20 cellular contexts compared by ENCODE assay signal in genomic region chr3:161607056-161607455, GRCh38.
"Had no signal": no experiment of that assay in that cellular context is flagged by ENCODE, and none has a peak within 500 bp of the region (broad histone marks: within the 10 kb centered on the region; RNA-seq: fewer than 3 reads in every experiment).

No MANE protein-coding gene starts in this region.

- H2AFZ ChIP-seq: parathyroid adenoma had no signal

- H3K4me3 ChIP-seq: coronary artery, heart left ventricle, psoas muscle, right lobe of liver, suprapubic skin, thyroid gland had no signal

- H3K27ac ChIP-seq: coronary artery, heart left ventricle, parathyroid adenoma, psoas muscle, right lobe of liver, suprapubic skin, thyroid gland had no signal

- H3K79me2 ChIP-seq: parathyroid adenoma had no signal

- ATAC-seq: heart left ventricle; left colon; naive thymus-derived CD4-positive, alpha-beta T cell; psoas muscle; right lobe of liver; stimulated activated effector memory CD8-positive, alpha-beta T cell treated with anti-CD3 and anti-CD28 coated beads, Interleukin-12 subunit alpha, Interleukin-12 subunit beta, amount 100 ng/mL, for 72 hours; stimulated activated naive CD8-positive, alpha-beta T cell treated with anti-CD3 and anti-CD28 coated beads, Interleukin-15, Interleukin-2, amounts not matched to agents 100 U/mL and 50 U/mL, for 24 hours had no signal

- H3K9ac ChIP-seq: parathyroid adenoma had no signal

- H3K27me3 Mint-ChIP-seq: naive thymus-derived CD4-positive, alpha-beta T cell; type B pancreatic cell had no signal

- H3K9me3 ChIP-seq: psoas muscle, right lobe of liver, suprapubic skin, thyroid gland had no signal

- H3K4me1 Mint-ChIP-seq: naive thymus-derived CD4-positive, alpha-beta T cell; nephron progenitor cell; stimulated activated effector memory CD8-positive, alpha-beta T cell treated with anti-CD3 and anti-CD28 coated beads, Interleukin-12 subunit alpha, Interleukin-12 subunit beta, amount 100 ng/mL, for 72 hours had no signal

- H3K4me3 Mint-ChIP-seq: endodermal cell; naive thymus-derived CD4-positive, alpha-beta T cell; nephron progenitor cell; stimulated activated effector memory CD8-positive, alpha-beta T cell treated with anti-CD3 and anti-CD28 coated beads, Interleukin-12 subunit alpha, Interleukin-12 subunit beta, amount 100 ng/mL, for 72 hours; type B pancreatic cell had no signal

- H3K4me1 ChIP-seq: heart left ventricle, parathyroid adenoma, psoas muscle, right lobe of liver, suprapubic skin, thyroid gland had no signal

- H3K9me3 Mint-ChIP-seq: type B pancreatic cell had no signal

- DNase-seq: effector CD4-positive, alpha-beta T cell; endodermal cell; foreskin melanocyte; heart left ventricle; hippocampal formation; left colon; naive thymus-derived CD4-positive, alpha-beta T cell; nephron progenitor cell; psoas muscle; retina; right lobe of liver; stimulated activated CD4-positive, alpha-beta T cell treated with anti-CD3 and anti-CD28 coated beads, Interleukin-4, amount 100 ng/mL, for 1 hour; stimulated activated CD8-positive, alpha-beta memory T cell treated with anti-CD3 and anti-CD28 coated beads, Interleukin-4, amount 100 ng/mL, for 48 hours; stimulated activated naive CD8-positive, alpha-beta T cell treated with anti-CD3 and anti-CD28 coated beads, Interleukin-15, Interleukin-2, amounts not matched to agents 100 U/mL and 50 U/mL, for 24 hours; thyroid gland had no signal

- H3K27me3 ChIP-seq: heart left ventricle, right lobe of liver, suprapubic skin, thyroid gland had no signal

- H3K36me3 Mint-ChIP-seq: stimulated activated effector memory CD8-positive, alpha-beta T cell treated with anti-CD3 and anti-CD28 coated beads, Interleukin-12 subunit alpha, Interleukin-12 subunit beta, amount 100 ng/mL, for 72 hours; type B pancreatic cell had no signal

- H3K27ac Mint-ChIP-seq: endodermal cell; naive thymus-derived CD4-positive, alpha-beta T cell; nephron progenitor cell; stimulated activated effector memory CD8-positive, alpha-beta T cell treated with anti-CD3 and anti-CD28 coated beads, Interleukin-12 subunit alpha, Interleukin-12 subunit beta, amount 100 ng/mL, for 72 hours; type B pancreatic cell had no signal
